28 cellular contexts compared by ENCODE assay signal in the genomic region with DNA sequence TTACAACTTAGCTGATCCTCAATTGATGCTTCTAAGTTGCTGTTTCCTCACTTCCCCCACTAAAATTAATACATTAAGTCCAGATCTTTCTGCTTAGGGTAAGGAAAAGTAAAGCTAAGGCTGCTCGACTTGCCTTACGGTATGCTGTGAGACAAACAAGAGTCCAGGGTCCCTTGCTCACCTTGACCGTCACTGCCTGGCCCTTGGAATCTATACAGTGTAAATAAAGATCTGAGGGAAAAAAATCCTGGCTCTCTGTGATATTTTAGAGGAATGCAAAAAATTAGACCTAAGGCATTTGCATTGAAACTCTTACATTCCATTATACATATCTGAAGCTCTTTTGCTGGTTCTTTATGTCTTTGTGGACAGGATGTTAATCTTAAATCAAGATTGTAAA.
"Had no signal": no experiment of that assay in that cellular context is flagged by ENCODE, and none has a peak within 500 bp of the region (broad histone marks: within the 10 kb centered on the region; RNA-seq: fewer than 3 reads in every experiment).

No MANE protein-coding gene starts in this region.

- H3K4me2 ChIP-seq: smooth muscle cell had no signal

- FAIRE-seq: endometrium, kidney had no signal

- H3K9me3 Mint-ChIP-seq: memory B cell had no signal

- H3K36me3 ChIP-seq: gastrocnemius medialis, neutrophil, stomach, thyroid gland had no signal

- DNase-seq: dermis blood vessel endothelial cell; effector memory CD8-positive, alpha-beta T cell; erythroblast; gastrocnemius medialis; head of caudate nucleus; kidney; mucosa of descending colon; naive B cell; stimulated activated CD4-positive, alpha-beta T cell treated with anti-CD3 and anti-CD28 coated beads, Interleukin-12 subunit alpha, Interleukin-12 subunit beta, amount 100 ng/mL, for 4 hours; stimulated activated CD4-positive, alpha-beta T cell treated with anti-CD3 and anti-CD28 coated beads, Interleukin-1b, Interleukin-23, amount 100 ng/mL, for 48 hours; stimulated activated CD4-positive, alpha-beta T cell treated with anti-CD3 and anti-CD28 coated beads, Interleukin-4, amount 100 ng/mL, for 1 hour; stimulated activated naive CD4-positive, alpha-beta T cell treated with Interleukin-2 at 50 U/mL for 16 hours; stomach; thyroid gland had no signal

- H3K36me3 Mint-ChIP-seq: memory B cell; naive B cell; stimulated activated effector memory CD8-positive, alpha-beta T cell treated with anti-CD3 and anti-CD28 coated beads, Interleukin-12 subunit alpha, Interleukin-12 subunit beta, amount 100 ng/mL, for 72 hours; type B pancreatic cell had no signal

- H3K9ac ChIP-seq: parathyroid adenoma had no signal

- ATAC-seq: effector memory CD8-positive, alpha-beta T cell; gastrocnemius medialis; left lobe of liver; mucosa of descending colon; natural killer cell treated with Interleukin-12 subunit alpha and Interleukin-12 subunit beta and Interleukin-15 and Interleukin-18, amount 100 ng/mL, for 72 hours; sciatic nerve; stimulated activated effector memory CD8-positive, alpha-beta T cell treated with anti-CD3 and anti-CD28 coated beads, Interleukin-12 subunit alpha, Interleukin-12 subunit beta, amount 100 ng/mL, for 72 hours had no signal

- H3K4me3 ChIP-seq: coronary artery, gastrocnemius medialis, lung, mucosa of descending colon, smooth muscle cell, stomach, thyroid gland had no signal

- H3K79me2 ChIP-seq: parathyroid adenoma had no signal

- H3K27ac Mint-ChIP-seq: effector memory CD8-positive, alpha-beta T cell; memory B cell; naive B cell; natural killer cell treated with Interleukin-12 subunit alpha and Interleukin-12 subunit beta and Interleukin-15 and Interleukin-18, amount 100 ng/mL, for 72 hours; progenitor cell of endocrine pancreas; stimulated activated effector memory CD8-positive, alpha-beta T cell treated with anti-CD3 and anti-CD28 coated beads, Interleukin-12 subunit alpha, Interleukin-12 subunit beta, amount 100 ng/mL, for 72 hours; type B pancreatic cell had no signal

- H3K27me3 Mint-ChIP-seq: effector memory CD8-positive, alpha-beta T cell; memory B cell; naive B cell; natural killer cell treated with Interleukin-12 subunit alpha and Interleukin-12 subunit beta and Interleukin-15 and Interleukin-18, amount 100 ng/mL, for 72 hours; progenitor cell of endocrine pancreas; type B pancreatic cell had no signal

- H3K9me3 ChIP-seq: gastrocnemius medialis, mucosa of descending colon, neutrophil, stomach, thyroid gland had no signal

- H3K27ac ChIP-seq: coronary artery, gastrocnemius medialis, neutrophil, parathyroid adenoma, stomach, thyroid gland had no signal

- H3K4me3 Mint-ChIP-seq: effector memory CD8-positive, alpha-beta T cell; memory B cell; natural killer cell treated with Interleukin-12 subunit alpha and Interleukin-12 subunit beta and Interleukin-15 and Interleukin-18, amount 100 ng/mL, for 72 hours; neural crest cell; stimulated activated effector memory CD8-positive, alpha-beta T cell treated with anti-CD3 and anti-CD28 coated beads, Interleukin-12 subunit alpha, Interleukin-12 subunit beta, amount 100 ng/mL, for 72 hours; type B pancreatic cell had no signal

- H2AFZ ChIP-seq: parathyroid adenoma had no signal

- H3K4me1 ChIP-seq: gastrocnemius medialis, parathyroid adenoma, stomach, thyroid gland had no signal

- H3K27me3 ChIP-seq: gastrocnemius medialis, neutrophil, stomach, thyroid gland had no signal

- H3K4me1 Mint-ChIP-seq: memory B cell; naive B cell; stimulated activated effector memory CD8-positive, alpha-beta T cell treated with anti-CD3 and anti-CD28 coated beads, Interleukin-12 subunit alpha, Interleukin-12 subunit beta, amount 100 ng/mL, for 72 hours had no signal
